11 cellular contexts compared by ENCODE assay signal in the genomic region with DNA sequence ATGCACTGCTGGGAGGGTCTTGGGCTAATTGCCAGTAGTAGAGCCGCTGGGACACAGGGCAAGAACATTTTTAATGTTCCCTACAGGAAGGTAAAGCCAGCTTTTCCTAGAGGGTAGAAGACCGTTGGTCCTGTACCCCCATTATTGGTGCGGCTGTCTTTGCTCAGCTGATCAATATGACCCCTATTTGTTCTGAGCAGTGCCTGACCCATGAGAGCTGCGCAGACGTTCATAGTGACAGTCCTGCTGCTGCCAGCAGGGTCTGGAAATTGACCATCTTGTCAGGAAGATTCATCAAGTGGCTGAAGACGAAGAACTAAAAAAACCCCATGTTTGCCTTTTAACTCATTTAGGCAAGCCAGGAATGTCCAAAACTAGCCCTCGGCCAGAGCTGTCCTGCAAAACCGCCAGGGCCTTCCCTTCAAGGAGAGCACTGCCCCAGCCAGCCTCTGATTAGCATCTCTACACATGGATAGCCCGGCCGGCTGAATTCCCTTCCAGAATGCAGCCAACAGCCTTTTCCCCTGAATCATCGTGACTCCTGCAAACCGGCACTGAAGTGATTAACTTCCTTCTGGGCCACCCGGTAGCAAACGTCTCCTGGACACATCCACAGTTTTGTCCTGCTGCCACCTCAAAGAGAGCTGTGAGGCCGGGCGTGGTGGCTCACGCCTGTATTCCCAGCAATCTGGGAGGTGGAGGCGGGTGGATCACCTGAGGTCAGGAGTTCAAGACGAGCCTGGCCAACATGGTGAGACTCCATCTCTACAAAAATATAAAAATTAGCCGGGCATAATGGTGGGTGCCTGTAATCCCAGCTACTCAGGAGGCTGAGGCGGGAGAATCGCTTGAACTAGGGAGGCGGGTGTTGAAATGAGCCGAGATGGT. TPM values are rescaled to one million over a fixed set of nuclear protein-coding genes. Genes with fewer than 3 reads are reported as not detected.
A peak's percentile ranks its signal among the peaks of the same experiment; 100 is the strongest.
DNase-seq lines count a peak whose midpoint lies in the region; ATAC-seq lines count a peak whose summit lies in the region.
"Had no signal": no experiment of that assay in that cellular context is flagged by ENCODE, and none has a peak within 500 bp of the region (broad histone marks: within the 10 kb centered on the region; RNA-seq: fewer than 3 reads in every experiment).

No MANE protein-coding gene starts in this region.

- ATAC-seq in GM19397 (IDR thresholded peaks at IDR 0.05; ENCODE audit: unreplicated experiment) (no peak), HG03159 (IDR thresholded peaks at IDR 0.05; ENCODE audit: unreplicated experiment) (no peak)

- peak; percentile 67 for DNase-seq in HS-5 (ENCODE audit: low read depth)
- peak; percentile 94 for DNase-seq in astrocyte of the hippocampus (ENCODE audit: low read depth, low spot score)
- DNase-seq in islet precursor cell, result peak; percentile 99
- DNase-seq in ureter (ENCODE audit: low spot score), result peak; percentile 70
- DNase-seq in SHP77 (lab: John Stamatoyannopoulos, UW), result no peak
- no peak for DNase-seq in NCI-H1417 (lab: John Stamatoyannopoulos, UW)
- DNase-seq: activated B cell treated with CpG ODN at 0.5 μM for 24 hours; central memory CD4-positive, alpha-beta T cell; midbrain had no signal

RNA-seq across cellular contexts. Expression of gene EEIG1, which starts 20.9 kb away (rescaled TPM):
- 99.6 TPM for total RNA-seq in ureter

Comparison
In these comparisons a context has a peak if more than half of its experiments do, and no peak if none do; other contexts are left out.
1. DNase-seq: peak in HS-5 (single experiment), astrocyte of the hippocampus (single experiment), islet precursor cell (single experiment) and ureter (single experiment); none in SHP77 (0 of 2) and NCI-H1417 (0 of 3).